In genomic region chr13:74135306-74136088, GRCh38 we compare ENCODE assay signal across 8 cellular contexts. TPM values are rescaled to one million over a fixed set of nuclear protein-coding genes. Genes with fewer than 3 reads are reported as not detected.
A peak's percentile ranks its signal among the peaks of the same experiment; 100 is the strongest.
DNase-seq lines count a peak whose midpoint lies in the region; ATAC-seq lines count a peak whose summit lies in the region.

No MANE protein-coding gene starts in this region.

- H3K27ac ChIP-seq in SJCRH30 (peak overlapping the region; percentile 97), aorta (ENCODE audit: low read depth in 1 of 2, low read length in 2 of 2) (peak overlapping the region; percentile 87 to 96)

- peak; percentile 44 for ATAC-seq in GM21619 (IDR thresholded peaks at IDR 0.05; ENCODE audit: unreplicated experiment)
- ATAC-seq in aorta (ENCODE audit: low FRiP score) = peak; percentile 79

- no peaks in the 10 kb centered on the region for H3K27me3 ChIP-seq in SJCRH30
- H3K27me3 ChIP-seq in aorta (ENCODE audit: control insufficient read depth in 1 of 2, insufficient read depth in 2 of 2, low read length in 1 of 2) = no peaks in the 10 kb centered on the region

- no peaks in the 10 kb centered on the region for H3K9me3 Mint-ChIP-seq in activated naive CD8-positive, alpha-beta T cell treated with anti-CD3 and anti-CD28 coated beads for 36 hours

- H3K36me3 ChIP-seq in SJCRH30 (no peaks in the 10 kb centered on the region), aorta (ENCODE audit: control insufficient read depth in 1 of 2, insufficient read depth in 2 of 2, low read length in 1 of 2) (no peaks in the 10 kb centered on the region)

- no peak overlapping the region for H3K4me3 Mint-ChIP-seq in activated naive CD8-positive, alpha-beta T cell treated with anti-CD3 and anti-CD28 coated beads for 36 hours

- intact Hi-C loops in cardiac septum (cut with DNase I) = loop anchor here (2.0 to 10.0 kb wide), 6 partner anchors 53 to 439 kb away; no protein-coding TSS in a partner anchor
- intact Hi-C loops in posterior cingulate gyrus (cut with DNase I) = loop anchor here (10.0 kb wide), 2 partner anchors 301 to 381 kb away; no protein-coding TSS in a partner anchor
- intact Hi-C loops in aorta (cut with DNase I) = loop anchor here (2.0 to 10.0 kb wide), 7 partner anchors 71 to 371 kb away; no protein-coding TSS in a partner anchor

- H3K4me3 ChIP-seq in Jurkat, Clone E6-1 (ENCODE audit: low read length) = peak overlapping the region; percentile 69
- peak overlapping the region; percentile 99 for H3K4me3 ChIP-seq in SJCRH30
- peak overlapping the region; percentile 88 to 95 for H3K4me3 ChIP-seq in aorta (ENCODE audit: low read length in 2 of 2)

- WGBS in aorta, 2 donors = 0 to 1% methylated on average over 38 to 76 of the region's 76 CpGs

- H3K4me1 Mint-ChIP-seq in activated naive CD8-positive, alpha-beta T cell treated with anti-CD3 and anti-CD28 coated beads for 36 hours = peaks cover 17% of the 10 kb centered on the region

- H3K36me3 Mint-ChIP-seq in activated naive CD8-positive, alpha-beta T cell treated with anti-CD3 and anti-CD28 coated beads for 36 hours = peaks cover 4% of the 10 kb centered on the region

- H3K9me3 ChIP-seq in SJCRH30 (replicated peaks) (no peaks in the 10 kb centered on the region), aorta (ENCODE audit: control insufficient read depth, low read length) (no peaks in the 10 kb centered on the region)

- H3K4me1 ChIP-seq in SJCRH30 (no peaks in the 10 kb centered on the region), aorta (ENCODE audit: control insufficient read depth in 1 of 2, insufficient read depth in 2 of 2, low read length in 2 of 2) (peaks cover 0 to 3% of the 10 kb centered on the region in 2 donors)

- no peaks in the 10 kb centered on the region for H3K27me3 Mint-ChIP-seq in activated naive CD8-positive, alpha-beta T cell treated with anti-CD3 and anti-CD28 coated beads for 36 hours

- H3K27ac Mint-ChIP-seq in activated naive CD8-positive, alpha-beta T cell treated with anti-CD3 and anti-CD28 coated beads for 36 hours = no peak overlapping the region

- DNase-seq in EL (peak; percentile 87), SJCRH30 (peak; percentile 69 to 78), cardiac septum (ENCODE audit: low spot score) (peak; percentile 84), posterior cingulate gyrus (peak in 9 of 10 donors; percentile 36 to 93 (median 41)), aorta (peak; percentile 79 to 91)
- no peak for DNase-seq in Jurkat, Clone E6-1 (ENCODE audit: low read depth, low spot score)
- DNase-seq in activated naive CD8-positive, alpha-beta T cell treated with anti-CD3 and anti-CD28 coated beads for 36 hours = peak; percentile 81

RNA-seq across cellular contexts. Expression of gene KLF12, which starts 1.3 kb away (rescaled TPM):
- 8.6 TPM for polyA plus RNA-seq in Jurkat, Clone E6-1 (2012; ENCODE audit: insufficient read depth, insufficient read length)
- total RNA-seq in SJCRH30 (2014; rRNA removed; shearing (Covaris generic)) = 11.3 and 12.3 TPM in 2 replicates
- 10 to 100 TPM; 13.5 to 16.7 TPM for total RNA-seq in activated naive CD8-positive, alpha-beta T cell treated with anti-CD3 and anti-CD28 coated beads for 36 hours
- 17.1 TPM for total RNA-seq in cardiac septum
- 10 to 100 TPM; 29.5 to 30.9 TPM for total RNA-seq in aorta
- 1 to 10 TPM; 2.5 to 4.2 TPM for polyA plus RNA-seq in aorta
